In the genomic region with DNA sequence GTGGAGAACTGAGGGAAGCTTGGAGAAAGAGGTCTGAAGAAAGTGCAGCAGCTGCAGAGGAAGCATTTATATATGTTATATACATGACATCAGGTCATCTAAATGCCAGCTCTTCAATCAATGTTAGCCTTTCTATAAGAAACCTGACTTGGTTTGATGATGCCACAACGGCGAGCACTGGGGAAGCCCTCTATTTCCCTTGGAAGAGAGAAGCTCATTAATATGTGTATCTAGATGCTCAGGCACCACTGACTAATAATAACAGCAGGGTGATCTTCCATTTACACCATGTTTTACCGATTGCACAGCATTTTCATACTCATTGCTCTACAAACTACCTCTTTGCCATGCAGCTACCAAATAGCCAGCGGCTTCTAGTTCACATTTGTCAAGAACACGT, we compare ENCODE assay signal across 7 cellular contexts. TPM values are rescaled to one million over a fixed set of nuclear protein-coding genes. Genes with fewer than 3 reads are reported as not detected.
DNase-seq lines count a peak whose midpoint lies in the region; ATAC-seq and TF ChIP-seq lines count a peak whose summit lies in the region.

No MANE protein-coding gene starts in this region.

- peak overlapping the region; percentile 77 for H3K9ac ChIP-seq in HCT116 (ENCODE audit: low read length)

- H3K4me2 ChIP-seq in HCT116 (ENCODE audit: low read length): peak overlapping the region; percentile 86

- H3K9me2 ChIP-seq in HCT116 (ENCODE audit: insufficient read depth): no peaks in the 10 kb centered on the region

- CTCF ChIA-PET in HCT116 (lab: Charles Lee): interaction anchor here (1.4 kb wide), 1 partner anchor 118 kb away, joined by 6 read pairs; no protein-coding TSS in a partner anchor

- peaks cover 23% of the 10 kb centered on the region for H3K4me1 Mint-ChIP-seq in T-helper 2 cell treated with Interferon-gamma antibody and Interleukin-4, amounts not matched to agents 5 μg/mL and 100 μg/mL, for 36 hours (ENCODE audit: low read depth)
- peaks cover 26% of the 10 kb centered on the region for H3K4me1 Mint-ChIP-seq in stimulated activated effector memory CD8-positive, alpha-beta T cell treated with anti-CD3 and anti-CD28 coated beads, Interleukin-12 subunit alpha, Interleukin-12 subunit beta, amount 100 ng/mL, for 72 hours

- H3K4me3 ChIP-seq in HCT116 (replicated peaks in 1 of 2; ENCODE audit: low read depth in 1 of 2, low read length in 2 of 2) (peak overlapping the region; percentile 72 to 83), gastroesophageal sphincter (peak overlapping the region; percentile 70 to 86)

- H3K27me3 ChIP-seq in HCT116 (ENCODE audit: insufficient read depth, low read length) (no peaks in the 10 kb centered on the region), gastroesophageal sphincter (no peaks in the 10 kb centered on the region)

- WGBS in gastroesophageal sphincter (ENCODE audit: low coverage in 1 of 2), 2 donors: 18 to 20% methylated on average over 5 of the region's 5 CpGs

- DNase-seq in HCT116 (ENCODE audit: low read depth, low spot score) (no peak), NCI-H1417 (lab: John Stamatoyannopoulos, UW) (no peak), cerebellum (ENCODE audit: low spot score) (no peak)
- DNase-seq in T-helper 2 cell treated with Interferon-gamma antibody and Interleukin-4, amounts not matched to agents 5 μg/mL and 100 μg/mL, for 36 hours (ENCODE audit: low spot score): no peak
- no peak for DNase-seq in stimulated activated effector memory CD8-positive, alpha-beta T cell treated with anti-CD3 and anti-CD28 coated beads, Interleukin-12 subunit alpha, Interleukin-12 subunit beta, amount 100 ng/mL, for 72 hours (ENCODE audit: low spot score in 2 of 2)

- H2AFZ ChIP-seq in HCT116 (ENCODE audit: low read depth, low read length, poor library complexity, severe bottlenecking): no peak overlapping the region

- H3K4me3 Mint-ChIP-seq in T-helper 2 cell treated with Interferon-gamma antibody and Interleukin-4, amounts not matched to agents 5 μg/mL and 100 μg/mL, for 36 hours: peak overlapping the region; percentile 100
- H3K4me3 Mint-ChIP-seq in stimulated activated effector memory CD8-positive, alpha-beta T cell treated with anti-CD3 and anti-CD28 coated beads, Interleukin-12 subunit alpha, Interleukin-12 subunit beta, amount 100 ng/mL, for 72 hours: peak overlapping the region; percentile 100

- no peak for TF ChIP-seq EP300 in gastroesophageal sphincter (IDR thresholded peaks at IDR 0.05)

- BruUV-seq in HCT116 (replicated peaks; lab: Mats Ljungman, UMichigan): no TSS peak

- H3K36me3 ChIP-seq in HCT116 (ENCODE audit: control insufficient read depth in 1 of 2, insufficient read depth in 2 of 2, low read length in 2 of 2) (peaks cover 2 to 20% of the 10 kb centered on the region in 2 experiments; a peak in 1 of 4 replicates), gastroesophageal sphincter (no peaks in the 10 kb centered on the region)

- RAD21 ChIA-PET in HCT116 (lab: Charles Lee; ENCODE audit: low non-redundant PET in 1 of 2, low total read pairs in 2 of 2, uncharacterized antibody in 2 of 2, unreplicated experiment in 2 of 2): no interaction called here

- peaks cover 40% of the 10 kb centered on the region for H3K79me2 ChIP-seq in HCT116 (ENCODE audit: insufficient read depth, low read length)

- POLR2A ChIA-PET in HCT116 (lab: Charles Lee): no interaction called here

- TF ChIP-seq POLR2A in HCT116 (IDR thresholded peaks at IDR 0.05; ENCODE audit: borderline replicate concordance, extremely low read depth, insufficient read depth, insufficient read length) (no peak), gastroesophageal sphincter (IDR thresholded peaks at IDR 0.05) (no peak)

- ATAC-seq in HCT116 (no peak), gastroesophageal sphincter (no peak), GM19351 (IDR thresholded peaks at IDR 0.05; ENCODE audit: unreplicated experiment) (no peak)
- peak; percentile 3 for ATAC-seq in stimulated activated effector memory CD8-positive, alpha-beta T cell treated with anti-CD3 and anti-CD28 coated beads, Interleukin-12 subunit alpha, Interleukin-12 subunit beta, amount 100 ng/mL, for 72 hours

- peak overlapping the region; percentile 98 for H3K27ac Mint-ChIP-seq in T-helper 2 cell treated with Interferon-gamma antibody and Interleukin-4, amounts not matched to agents 5 μg/mL and 100 μg/mL, for 36 hours
- peak overlapping the region; percentile 99 for H3K27ac Mint-ChIP-seq in stimulated activated effector memory CD8-positive, alpha-beta T cell treated with anti-CD3 and anti-CD28 coated beads, Interleukin-12 subunit alpha, Interleukin-12 subunit beta, amount 100 ng/mL, for 72 hours

- TF ChIP-seq RAD21 in HCT116 (IDR thresholded peaks at IDR 0.05; ENCODE audit: low read depth): no peak

- H3K27ac ChIP-seq in HCT116 (ENCODE audit: low read depth, low read length): peak overlapping the region; percentile 70; the same call in 1 of the 2 replicates
- H3K27ac ChIP-seq in gastroesophageal sphincter: peak overlapping the region in 2 of 4 donors; percentile 82 to 86

- H3K9me3 Mint-ChIP-seq in T-helper 2 cell treated with Interferon-gamma antibody and Interleukin-4, amounts not matched to agents 5 μg/mL and 100 μg/mL, for 36 hours: peaks cover 5% of the 10 kb centered on the region
- H3K9me3 Mint-ChIP-seq in stimulated activated effector memory CD8-positive, alpha-beta T cell treated with anti-CD3 and anti-CD28 coated beads, Interleukin-12 subunit alpha, Interleukin-12 subunit beta, amount 100 ng/mL, for 72 hours: no peaks in the 10 kb centered on the region

- no peaks in the 10 kb centered on the region for H3K27me3 Mint-ChIP-seq in T-helper 2 cell treated with Interferon-gamma antibody and Interleukin-4, amounts not matched to agents 5 μg/mL and 100 μg/mL, for 36 hours (ENCODE audit: low read depth)

- H4K20me1 ChIP-seq in HCT116 (ENCODE audit: insufficient read depth): no peaks in the 10 kb centered on the region

- no peak for TF ChIP-seq CTCF in HCT116 (IDR thresholded peaks at IDR 0.05 in 2 of 3, conservative IDR thresholded peaks at IDR 0.05 in 1 of 3; ENCODE audit: borderline replicate concordance in 1 of 3, insufficient read depth in 1 of 3, low read depth in 2 of 3, low read length in 2 of 3)
- TF ChIP-seq CTCF in gastroesophageal sphincter (IDR thresholded peaks at IDR 0.05): no peak

- intact Hi-C loops in HCT116 (cut with micrococcal nuclease): no loop called here

- peaks cover 6 to 16% of the 10 kb centered on the region in 2 experiments; a peak in 3 of 4 replicates for H3K4me1 ChIP-seq in HCT116 (ENCODE audit: control insufficient read depth in 1 of 2, insufficient read depth in 2 of 2, low read length in 2 of 2)
- H3K4me1 ChIP-seq in gastroesophageal sphincter: peaks cover 0 to 33% (median 8%) of the 10 kb centered on the region in 3 donors

- peaks cover 31% of the 10 kb centered on the region for H3K36me3 Mint-ChIP-seq in T-helper 2 cell treated with Interferon-gamma antibody and Interleukin-4, amounts not matched to agents 5 μg/mL and 100 μg/mL, for 36 hours (ENCODE audit: low read depth)
- H3K36me3 Mint-ChIP-seq in stimulated activated effector memory CD8-positive, alpha-beta T cell treated with anti-CD3 and anti-CD28 coated beads, Interleukin-12 subunit alpha, Interleukin-12 subunit beta, amount 100 ng/mL, for 72 hours: peaks cover 46% of the 10 kb centered on the region

- H3K9me3 ChIP-seq in HCT116 (ENCODE audit: control insufficient read depth in 1 of 2, insufficient read depth in 1 of 2, low read depth in 1 of 2, low read length in 2 of 2) (no peaks in the 10 kb centered on the region), gastroesophageal sphincter (no peaks in the 10 kb centered on the region)

TF ChIP-seq in HCT116, 20 proteins besides CTCF, POLR2A, EP300 and RAD21:
- TF ChIP-seq TCF7L2 (IDR thresholded peaks at IDR 0.05; ENCODE audit: borderline replicate concordance, extremely low read depth, insufficient read depth, insufficient read length) (no peak), SIN3A (IDR thresholded peaks at IDR 0.05; ENCODE audit: low read depth) (no peak)
- TF ChIP-seq, protein P1, sequence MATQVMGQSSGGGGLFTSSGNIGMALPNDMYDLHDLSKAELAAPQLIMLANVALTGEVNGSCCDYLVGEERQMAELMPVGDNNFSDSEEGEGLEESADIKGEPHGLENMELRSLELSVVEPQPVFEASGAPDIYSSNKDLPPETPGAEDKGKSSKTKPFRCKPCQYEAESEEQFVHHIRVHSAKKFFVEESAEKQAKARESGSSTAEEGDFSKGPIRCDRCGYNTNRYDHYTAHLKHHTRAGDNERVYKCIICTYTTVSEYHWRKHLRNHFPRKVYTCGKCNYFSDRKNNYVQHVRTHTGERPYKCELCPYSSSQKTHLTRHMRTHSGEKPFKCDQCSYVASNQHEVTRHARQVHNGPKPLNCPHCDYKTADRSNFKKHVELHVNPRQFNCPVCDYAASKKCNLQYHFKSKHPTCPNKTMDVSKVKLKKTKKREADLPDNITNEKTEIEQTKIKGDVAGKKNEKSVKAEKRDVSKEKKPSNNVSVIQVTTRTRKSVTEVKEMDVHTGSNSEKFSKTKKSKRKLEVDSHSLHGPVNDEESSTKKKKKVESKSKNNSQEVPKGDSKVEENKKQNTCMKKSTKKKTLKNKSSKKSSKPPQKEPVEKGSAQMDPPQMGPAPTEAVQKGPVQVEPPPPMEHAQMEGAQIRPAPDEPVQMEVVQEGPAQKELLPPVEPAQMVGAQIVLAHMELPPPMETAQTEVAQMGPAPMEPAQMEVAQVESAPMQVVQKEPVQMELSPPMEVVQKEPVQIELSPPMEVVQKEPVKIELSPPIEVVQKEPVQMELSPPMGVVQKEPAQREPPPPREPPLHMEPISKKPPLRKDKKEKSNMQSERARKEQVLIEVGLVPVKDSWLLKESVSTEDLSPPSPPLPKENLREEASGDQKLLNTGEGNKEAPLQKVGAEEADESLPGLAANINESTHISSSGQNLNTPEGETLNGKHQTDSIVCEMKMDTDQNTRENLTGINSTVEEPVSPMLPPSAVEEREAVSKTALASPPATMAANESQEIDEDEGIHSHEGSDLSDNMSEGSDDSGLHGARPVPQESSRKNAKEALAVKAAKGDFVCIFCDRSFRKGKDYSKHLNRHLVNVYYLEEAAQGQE (IDR thresholded peaks at IDR 0.05; ENCODE audit: low read depth): no peak
- TF ChIP-seq, protein P2, sequence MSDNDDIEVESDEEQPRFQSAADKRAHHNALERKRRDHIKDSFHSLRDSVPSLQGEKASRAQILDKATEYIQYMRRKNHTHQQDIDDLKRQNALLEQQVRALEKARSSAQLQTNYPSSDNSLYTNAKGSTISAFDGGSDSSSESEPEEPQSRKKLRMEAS (IDR thresholded peaks at IDR 0.05): no peak

RNA-seq across cellular contexts. Expression of a gene that starts 0.8 kb away (rescaled TPM):
- total RNA-seq in HCT116 (2021; ENCODE audit: unreplicated experiment) (30.7 TPM), gastroesophageal sphincter (10 to 100 TPM; 13.8 to 20.8 (median 17.1) TPM), cerebellum (45.1 TPM)
- 40.9 and 50.7 TPM in 2 replicates for polyA plus RNA-seq in HCT116 (2012)

RNA-seq across cellular contexts. Expression of a gene that starts 6.4 kb away (rescaled TPM):
- total RNA-seq in HCT116 (2021; ENCODE audit: unreplicated experiment): 0.98 TPM
- polyA plus RNA-seq in HCT116 (2012): 0.36 and 0.77 TPM in 2 replicates
- 1 to 10 TPM; 4.4 to 8.0 (median 5.1) TPM for total RNA-seq in gastroesophageal sphincter
- total RNA-seq in cerebellum: 1.1 TPM

RNA-seq across cellular contexts. Expression of a gene that starts 11.7 kb away (rescaled TPM):
- 14.7 TPM for total RNA-seq in HCT116 (2021; ENCODE audit: unreplicated experiment)
- polyA plus RNA-seq in HCT116 (2012): 7.2 and 10.9 TPM in 2 replicates
- 10 to 100 TPM; 29.0 to 76.1 (median 32.2) TPM for total RNA-seq in gastroesophageal sphincter
- total RNA-seq in cerebellum: 45.9 TPM
